In the genomic region with DNA sequence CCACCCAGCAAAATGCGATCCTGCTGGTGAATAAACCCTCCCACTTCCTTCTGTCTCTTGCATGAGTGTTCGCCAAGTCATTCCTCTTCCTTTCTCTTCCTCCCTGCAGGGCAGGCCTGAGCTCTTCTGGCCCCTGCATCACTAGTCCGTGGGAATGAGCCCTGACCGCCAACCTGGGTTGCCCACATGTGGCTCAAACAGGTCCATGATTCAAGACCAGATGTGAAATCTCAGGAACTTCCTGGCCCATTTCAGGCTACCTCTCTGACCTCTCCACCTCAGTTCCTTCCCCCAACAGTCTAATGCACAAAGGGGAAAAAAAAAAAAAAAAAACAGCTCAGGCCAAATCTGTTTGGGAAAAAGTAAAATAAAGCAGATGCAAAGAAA, we compare ENCODE assay signal across 8 cellular contexts. TPM values are rescaled to one million over a fixed set of nuclear protein-coding genes. Genes with fewer than 3 reads are reported as not detected.
DNase-seq lines count a peak whose midpoint lies in the region; ATAC-seq and TF ChIP-seq lines count a peak whose summit lies in the region.

No MANE protein-coding gene starts in this region.

- 40 to 70% methylated on average over 4 of the region's 4 CpGs for WGBS in sigmoid colon, 2 donors

- no peaks in the 10 kb centered on the region for H4K20me1 ChIP-seq in fibroblast of lung (ENCODE audit: control insufficient read depth, extremely low read depth, insufficient read depth, low read length)

- H3K4me2 ChIP-seq in fibroblast of lung (ENCODE audit: extremely low read depth, insufficient read depth, low read length): peak overlapping the region; percentile 55

- no peak for DNase-seq in activated CD4-positive, alpha-beta T cell treated with anti-CD3 and anti-CD28 coated beads, Interleukin-2, amount 10 ng/mL, durations not matched to agents 7 days and 5 days
- no peak for DNase-seq in activated CD4-positive, alpha-beta T cell treated with anti-CD3 and anti-CD28 coated beads, Interleukin-2, amount 50 U/mL, for 48 hours
- DNase-seq in SJCRH30: peak; percentile 30 to 51
- peak; percentile 46 to 77 for DNase-seq in fibroblast of lung (ENCODE audit: low read depth in 2 of 2)
- DNase-seq in sigmoid colon: peak; percentile 69
- no peak for DNase-seq in DMS79 (lab: John Stamatoyannopoulos, UW)
- DNase-seq in NCI-H446 (lab: John Stamatoyannopoulos, UW): no peak

- peaks cover 36% of the 10 kb centered on the region for H3K4me1 Mint-ChIP-seq in activated CD4-positive, alpha-beta T cell treated with anti-CD3 and anti-CD28 coated beads, Interleukin-2, amount 10 ng/mL, durations not matched to agents 7 days and 5 days

- no peak for TF ChIP-seq EP300 in sigmoid colon (IDR thresholded peaks at IDR 0.05)

- peak overlapping the region; percentile 38; the same call in 1 of the 2 replicates for H3K4me3 ChIP-seq in SJCRH30
- H3K4me3 ChIP-seq in fibroblast of lung (replicated peaks in 1 of 4; ENCODE audit: control extremely low read depth in 1 of 4, insufficient read depth in 1 of 4, low read depth in 3 of 4, low read length in 4 of 4): peak overlapping the region in 1 of 4 experiments; percentile 17
- H3K4me3 ChIP-seq in sigmoid colon: peak overlapping the region in 1 of 4 donors; percentile 12

- POLR2A ChIA-PET in activated CD4-positive, alpha-beta T cell treated with anti-CD3 and anti-CD28 coated beads, Interleukin-2, amount 10 ng/mL, durations not matched to agents 7 days and 5 days (lab: Charles Lee): no interaction called here

- H3K9me3 Mint-ChIP-seq in activated CD4-positive, alpha-beta T cell treated with anti-CD3 and anti-CD28 coated beads, Interleukin-2, amount 10 ng/mL, durations not matched to agents 7 days and 5 days: no peaks in the 10 kb centered on the region

- H3K36me3 Mint-ChIP-seq in activated CD4-positive, alpha-beta T cell treated with anti-CD3 and anti-CD28 coated beads, Interleukin-2, amount 10 ng/mL, durations not matched to agents 7 days and 5 days (ENCODE audit: low read depth): no peaks in the 10 kb centered on the region

- H3K36me3 ChIP-seq in SJCRH30 (no peaks in the 10 kb centered on the region), fibroblast of lung (ENCODE audit: control insufficient read depth, insufficient read depth, low read length) (no peaks in the 10 kb centered on the region), sigmoid colon (no peaks in the 10 kb centered on the region)

- H3K27ac ChIP-seq in SJCRH30: peak overlapping the region; percentile 92
- peak overlapping the region; percentile 84 for H3K27ac ChIP-seq in fibroblast of lung (ENCODE audit: insufficient read depth, low read length)
- H3K27ac ChIP-seq in sigmoid colon: peak overlapping the region; percentile 72 to 85 (median 80)

- intact Hi-C loops in sigmoid colon (cut with DNase I): no loop called here

- no peak for ATAC-seq in HG03571 (IDR thresholded peaks at IDR 0.05; ENCODE audit: unreplicated experiment)

- no peak overlapping the region for H3K9ac ChIP-seq in fibroblast of lung (ENCODE audit: insufficient read depth, low read length)

- CTCF ChIA-PET in activated CD4-positive, alpha-beta T cell treated with anti-CD3 and anti-CD28 coated beads, Interleukin-2, amount 10 ng/mL, durations not matched to agents 7 days and 5 days (lab: Charles Lee): interaction anchor here (0.6 to 2.3 kb wide), 5 partner anchors 10 to 50 kb away, joined by 3 to 9 read pairs (median 4); no protein-coding TSS in a partner anchor

- H3K27me3 ChIP-seq in SJCRH30 (no peaks in the 10 kb centered on the region), fibroblast of lung (ENCODE audit: control insufficient read depth, insufficient read depth, low read length) (no peaks in the 10 kb centered on the region), sigmoid colon (no peaks in the 10 kb centered on the region)

- H3K4me1 ChIP-seq in SJCRH30 (peaks cover 9% of the 10 kb centered on the region), fibroblast of lung (ENCODE audit: control insufficient read depth, extremely low read depth, insufficient read depth, low read length) (peaks cover 14% of the 10 kb centered on the region), sigmoid colon (peaks cover 0 to 35% (median 25%) of the 10 kb centered on the region in 4 donors)

- H3K27ac Mint-ChIP-seq in activated CD4-positive, alpha-beta T cell treated with anti-CD3 and anti-CD28 coated beads, Interleukin-2, amount 10 ng/mL, durations not matched to agents 7 days and 5 days: peak overlapping the region; percentile 91

- H3K79me2 ChIP-seq in fibroblast of lung (ENCODE audit: control insufficient read depth, insufficient read depth, low read length): no peaks in the 10 kb centered on the region

- H2AFZ ChIP-seq in fibroblast of lung (ENCODE audit: low read length): peak overlapping the region; percentile 11

- no peaks in the 10 kb centered on the region for H3K27me3 Mint-ChIP-seq in activated CD4-positive, alpha-beta T cell treated with anti-CD3 and anti-CD28 coated beads, Interleukin-2, amount 10 ng/mL, durations not matched to agents 7 days and 5 days

- peak overlapping the region; percentile 19 for H3K4me3 Mint-ChIP-seq in activated CD4-positive, alpha-beta T cell treated with anti-CD3 and anti-CD28 coated beads, Interleukin-2, amount 10 ng/mL, durations not matched to agents 7 days and 5 days

- H3K9me3 ChIP-seq in SJCRH30 (replicated peaks) (no peaks in the 10 kb centered on the region), fibroblast of lung (ENCODE audit: control insufficient read depth, insufficient read depth, low read depth, low read length) (no peaks in the 10 kb centered on the region), sigmoid colon (no peaks in the 10 kb centered on the region)

- no peak for TF ChIP-seq CTCF in fibroblast of lung (conservative IDR thresholded peaks at IDR 0.05 in 1 of 2, IDR thresholded peaks at IDR 0.05 in 1 of 2; ENCODE audit: low read depth in 1 of 2, low read length in 2 of 2)
- TF ChIP-seq CTCF in sigmoid colon (IDR thresholded peaks at IDR 0.05): no peak

- TF ChIP-seq POLR2A in sigmoid colon (IDR thresholded peaks at IDR 0.05): no peak

RNA-seq across cellular contexts. Expression of gene YWHAG, which starts 5.4 kb away (rescaled TPM):
- total RNA-seq in activated CD4-positive, alpha-beta T cell treated with anti-CD3 and anti-CD28 coated beads, Interleukin-2, amount 10 ng/mL, durations not matched to agents 7 days and 5 days: 10 to 100 TPM; 68.0 to 75.1 TPM
- 180 and 190 TPM in 2 replicates for total RNA-seq in SJCRH30 (2014; rRNA removed; shearing (Covaris generic))
- total RNA-seq in fibroblast of lung (54.2 and 68.4 TPM in 2 replicates), sigmoid colon (10 to 100 TPM; 42.5 to 59.0 (median 52.3) TPM)
- polyA plus RNA-seq in fibroblast of lung (80.4 and 85.7 TPM in 2 replicates), sigmoid colon (10 to 100 TPM; 45.6 to 64.0 (median 62.4) TPM)
- 130 and 136 TPM in 2 replicates for polyA plus RNA-seq in fibroblast of lung (2012)
- 46.5 and 52.8 TPM in 2 replicates for polyA minus RNA-seq in fibroblast of lung (ENCODE audit: low replicate concordance)

RNA-seq across cellular contexts. Expression of gene SSC4D, which starts 45.3 kb away (rescaled TPM):
- under 1 TPM; 0.32 to 0.60 TPM for total RNA-seq in activated CD4-positive, alpha-beta T cell treated with anti-CD3 and anti-CD28 coated beads, Interleukin-2, amount 10 ng/mL, durations not matched to agents 7 days and 5 days
- total RNA-seq in SJCRH30 (2014; rRNA removed; shearing (Covaris generic)): 0.86 and 1.8 TPM in 2 replicates
- 0.33 and 0.51 TPM in 2 replicates for total RNA-seq in fibroblast of lung
- polyA plus RNA-seq in fibroblast of lung: 0.42 and 0.45 TPM in 2 replicates
- 0.26 and 0.54 TPM in 2 replicates for polyA plus RNA-seq in fibroblast of lung (2012)
- polyA minus RNA-seq in fibroblast of lung (ENCODE audit: low replicate concordance): 0.43 TPM in 1 of 2 replicates, not detected in the other
- total RNA-seq in sigmoid colon: 1 to 10 TPM in 1 of 4 donors, under 1 TPM in 1, not detected in 2; 0.71 to 3.6 TPM
- polyA plus RNA-seq in sigmoid colon: 1 to 10 TPM in 1 of 3 donors, under 1 TPM in 1, not detected in 1; 0.47 to 1.2 TPM

Comparison
In these comparisons a context has a peak if more than half of its experiments do, and no peak if none do; other contexts are left out.
1. DNase-seq: peak in SJCRH30 (2 of 2), fibroblast of lung (2 of 2) and sigmoid colon (single experiment); none in activated CD4-positive, alpha-beta T cell treated with anti-CD3 and anti-CD28 coated beads, Interleukin-2, amount 10 ng/mL, durations not matched to agents 7 days and 5 days (single experiment), activated CD4-positive, alpha-beta T cell treated with anti-CD3 and anti-CD28 coated beads, Interleukin-2, amount 50 U/mL, for 48 hours (0 of 2), DMS79 (single experiment) and NCI-H446 (0 of 2).
2. Peak in every context shown above with its lines, with median percentiles within 50 percentile points of each other: H3K27ac ChIP-seq.